1 cellular context compared by ENCODE assay signal in the genomic region with DNA sequence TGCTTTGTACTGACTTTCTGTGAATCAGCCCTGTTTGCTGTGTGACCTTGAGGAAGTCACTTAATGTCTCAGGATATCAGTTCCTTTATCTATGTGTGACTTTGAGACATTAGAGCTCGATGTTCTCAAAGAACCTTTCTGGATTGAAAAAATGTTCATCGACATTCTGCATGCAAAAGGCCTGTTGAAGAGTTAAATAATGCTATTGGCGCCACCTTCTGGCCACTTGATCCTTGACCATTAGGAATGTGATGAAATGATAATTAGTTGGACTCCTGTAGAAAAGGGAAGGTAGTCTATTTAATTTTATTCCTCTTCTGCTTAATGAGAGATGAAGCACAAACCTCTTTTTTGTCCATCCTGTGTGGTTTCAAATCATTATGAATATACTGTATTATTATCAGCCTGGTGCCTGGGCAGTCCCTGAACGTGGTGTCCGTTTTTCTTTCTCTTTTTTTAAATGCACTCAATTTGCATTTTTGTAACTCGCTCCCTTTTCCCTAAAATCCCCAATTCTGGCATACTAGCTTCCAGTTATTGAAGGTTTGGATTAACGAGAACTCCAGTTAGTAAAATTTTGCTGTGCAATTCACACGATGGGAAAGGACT.
TF ChIP-seq lines count a peak whose summit lies in the region.

No MANE protein-coding gene starts in this region.

TF ChIP-seq in GM23338, 12 proteins besides CTCF, POLR2A, EP300 and RAD21:
- TF ChIP-seq REST (IDR thresholded peaks at IDR 0.05; ENCODE audit: unreplicated experiment) (no peak), EZH2phosphoT487 (IDR thresholded peaks at IDR 0.05; ENCODE audit: unreplicated experiment) (no peak), STAT1 (IDR thresholded peaks at IDR 0.05; ENCODE audit: unreplicated experiment) (no peak), ZNF114 (CRISPR knock-in tag; IDR thresholded peaks at IDR 0.05) (no peak), EZH2 (IDR thresholded peaks at IDR 0.05; ENCODE audit: low read depth, unreplicated experiment) (no peak), CREB1 (CRISPR knock-in tag; IDR thresholded peaks at IDR 0.05; ENCODE audit: low read depth) (no peak), JUNB (IDR thresholded peaks at IDR 0.05; ENCODE audit: unreplicated experiment) (no peak)
TF ChIP-seq in GM23338: peak in this region for 0.
